ENCODE assay signal across 8 cellular contexts in genomic region chrX:137194164-137194563, GRCh38.
DNase-seq lines count a peak whose midpoint lies in the region; ATAC-seq and TF ChIP-seq lines count a peak whose summit lies in the region.
"Had no signal": no experiment of that assay in that cellular context is flagged by ENCODE, and none has a peak within 500 bp of the region (broad histone marks: within the 10 kb centered on the region; RNA-seq: fewer than 3 reads in every experiment).

No MANE protein-coding gene starts in this region.

- no peaks in the 10 kb centered on the region for H3K36me3 ChIP-seq in adrenal gland (replicated peaks in 1 of 2)
- H3K36me3 ChIP-seq: thoracic aorta had no signal

- 2 to 6% (median 3%) methylated on average over 3 to 4 of the region's 4 CpGs for WGBS in adrenal gland, 4 donors

- no peaks in the 10 kb centered on the region for H3K9me3 ChIP-seq in adrenal gland (replicated peaks in 1 of 3)
- H3K9me3 ChIP-seq: thoracic aorta had no signal

- H3K4me1 ChIP-seq in adrenal gland (replicated peaks in 1 of 2): no peaks in the 10 kb centered on the region

- peak; percentile 31 to 53 (median 38) for TF ChIP-seq CTCF in adrenal gland (IDR thresholded peaks at IDR 0.05)

- peaks cover 27% of the 10 kb centered on the region for H3K27me3 ChIP-seq in adrenal gland

- H3K27ac ChIP-seq in adrenal gland: no peak overlapping the region
- H3K27ac ChIP-seq: thoracic aorta had no signal

- no peak for TF ChIP-seq POLR2A in adrenal gland (IDR thresholded peaks at IDR 0.05)

- DNase-seq in ELF-1 (ENCODE audit: low read depth, low spot score): peak; percentile 87
- peak; percentile 19 for DNase-seq in NCI-H2107 (lab: John Stamatoyannopoulos, UW)
- DNase-seq in adrenal gland: peak in 6 of 7 donors; percentile 15 to 50 (median 18)
- DNase-seq in middle frontal gyrus (ENCODE audit: extremely low spot score, low spot score): peak; percentile 6
- DNase-seq in HuH-7.5 (ENCODE audit: low spot score): no peak

- ATAC-seq in GM21786 (IDR thresholded peaks at IDR 0.05; ENCODE audit: unreplicated experiment) (peak; percentile 60), HG02981 (IDR thresholded peaks at IDR 0.05; ENCODE audit: unreplicated experiment) (no peak)

- no peak overlapping the region for H3K4me3 ChIP-seq in adrenal gland
- H3K4me3 ChIP-seq: thoracic aorta had no signal

- intact Hi-C loops in adrenal gland (cut with DNase I): loop anchor here in 1 of 2 donors (10.0 kb wide), 1 partner anchor 239 kb away; no protein-coding TSS in a partner anchor
